In the genomic region with DNA sequence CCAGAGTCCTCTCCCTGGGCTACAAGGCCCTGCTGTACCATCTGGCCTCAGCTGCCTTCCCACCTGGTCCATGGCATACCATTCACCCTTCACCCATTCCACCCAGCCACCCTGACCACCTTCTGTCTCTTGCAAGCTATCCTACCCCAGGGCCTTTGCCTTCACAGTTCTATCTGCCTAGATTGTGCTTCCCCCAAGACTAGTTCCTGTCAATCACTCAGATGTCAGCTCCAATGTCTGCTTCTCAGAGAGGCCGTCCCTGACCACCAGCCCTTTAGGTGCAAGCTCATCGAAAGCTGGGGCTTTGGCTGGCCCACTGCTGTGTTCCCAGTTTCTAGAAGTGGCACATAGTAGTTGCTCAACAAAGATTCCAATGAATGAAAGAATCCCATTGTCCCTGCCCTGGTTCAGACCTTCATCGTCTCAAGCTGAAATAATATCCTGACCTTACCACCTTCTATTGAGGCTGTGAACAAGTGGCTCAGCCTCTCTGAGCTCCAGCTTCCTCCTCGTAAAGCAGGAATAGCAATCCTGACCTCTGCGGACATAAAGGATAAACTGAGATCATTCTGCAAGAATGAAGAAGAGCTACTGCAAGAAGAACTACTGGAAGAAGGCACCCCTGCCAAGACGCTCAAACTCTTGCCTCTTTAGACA, we compare ENCODE assay signal across 3 cellular contexts.
TF ChIP-seq lines count a peak whose summit lies in the region.

No MANE protein-coding gene starts in this region.

TF ChIP-seq in A549, 52 proteins besides CTCF, POLR2A, EP300 and RAD21:
- TF ChIP-seq CBX2 (IDR thresholded peaks at IDR 0.05; ENCODE audit: borderline replicate concordance, low read depth), result no peak
- no peak for TF ChIP-seq SMC3 (IDR thresholded peaks at IDR 0.05)
- no peak for TF ChIP-seq RCOR1 (IDR thresholded peaks at IDR 0.05; ENCODE audit: low read depth, low read length)
- TF ChIP-seq, protein P1, sequence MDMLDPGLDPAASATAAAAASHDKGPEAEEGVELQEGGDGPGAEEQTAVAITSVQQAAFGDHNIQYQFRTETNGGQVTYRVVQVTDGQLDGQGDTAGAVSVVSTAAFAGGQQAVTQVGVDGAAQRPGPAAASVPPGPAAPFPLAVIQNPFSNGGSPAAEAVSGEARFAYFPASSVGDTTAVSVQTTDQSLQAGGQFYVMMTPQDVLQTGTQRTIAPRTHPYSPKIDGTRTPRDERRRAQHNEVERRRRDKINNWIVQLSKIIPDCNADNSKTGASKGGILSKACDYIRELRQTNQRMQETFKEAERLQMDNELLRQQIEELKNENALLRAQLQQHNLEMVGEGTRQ (IDR thresholded peaks at IDR 0.05), result no peak
- TF ChIP-seq, protein P2, sequence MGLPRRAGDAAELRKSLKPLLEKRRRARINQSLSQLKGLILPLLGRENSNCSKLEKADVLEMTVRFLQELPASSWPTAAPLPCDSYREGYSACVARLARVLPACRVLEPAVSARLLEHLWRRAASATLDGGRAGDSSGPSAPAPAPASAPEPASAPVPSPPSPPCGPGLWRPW (IDR thresholded peaks at IDR 0.05), result no peak
- TF ChIP-seq RNF2 (IDR thresholded peaks at IDR 0.05; ENCODE audit: borderline replicate concordance, low read depth), result no peak

TF ChIP-seq in IMR-90, 13 proteins besides CTCF, POLR2A, EP300 and RAD21:
- TF ChIP-seq NFE2L2 (IDR thresholded peaks at IDR 0.05; ENCODE audit: low read depth, low read length) (no peak), RCOR1 (IDR thresholded peaks at IDR 0.05; ENCODE audit: insufficient replicate concordance, low read length) (peak; percentile 27), MAFK (IDR thresholded peaks at IDR 0.05; ENCODE audit: low read depth, low read length) (no peak), SMC3 (IDR thresholded peaks at IDR 0.05; ENCODE audit: low read depth, low read length) (no peak)
- TF ChIP-seq, protein P1 (IDR thresholded peaks at IDR 0.05; ENCODE audit: low read depth, low read length), result no peak

TF ChIP-seq in endothelial cell of umbilical vein, 7 proteins besides CTCF, POLR2A, EP300 and RAD21:
- TF ChIP-seq GATA2 (IDR thresholded peaks at IDR 0.05; ENCODE audit: insufficient read depth, insufficient read length, low read depth, low read length) (no peak), FOS (IDR thresholded peaks at IDR 0.05; ENCODE audit: borderline replicate concordance, insufficient read depth, low read length) (no peak), MYC (IDR thresholded peaks at IDR 0.05; ENCODE audit: low read depth, low read length) (no peak), POLR2AphosphoS5 (IDR thresholded peaks at IDR 0.05; ENCODE audit: insufficient read depth, low read depth, low read length) (no peak), JUN (IDR thresholded peaks at IDR 0.05; ENCODE audit: borderline replicate concordance, insufficient read depth, insufficient read length, low read depth) (no peak), EZH2 (IDR thresholded peaks at IDR 0.05; ENCODE audit: borderline replicate concordance, low read depth, low read length, severe bottlenecking) (no peak)
- TF ChIP-seq, protein P3, sequence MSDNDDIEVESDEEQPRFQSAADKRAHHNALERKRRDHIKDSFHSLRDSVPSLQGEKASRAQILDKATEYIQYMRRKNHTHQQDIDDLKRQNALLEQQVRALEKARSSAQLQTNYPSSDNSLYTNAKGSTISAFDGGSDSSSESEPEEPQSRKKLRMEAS (IDR thresholded peaks at IDR 0.05; ENCODE audit: insufficient read depth, insufficient read length), result no peak
TF ChIP-seq in endothelial cell of umbilical vein: peak in this region for 0.
